8 cellular contexts compared by ENCODE assay signal in genomic region chr10:73495226-73495883, GRCh38. TPM values are rescaled to one million over a fixed set of nuclear protein-coding genes. Genes with fewer than 3 reads are reported as not detected.
DNase-seq lines count a peak whose midpoint lies in the region; ATAC-seq, FAIRE-seq and TF ChIP-seq lines count a peak whose summit lies in the region.

No MANE protein-coding gene starts in this region.

- H3K9me3 Mint-ChIP-seq in activated B cell treated with CpG ODN at 0.5 μM for 24 hours: no peaks in the 10 kb centered on the region

- peak; percentile 86 for ATAC-seq in GM18517 (IDR thresholded peaks at IDR 0.05; ENCODE audit: unreplicated experiment)
- ATAC-seq in HG03025 (IDR thresholded peaks at IDR 0.05; ENCODE audit: low FRiP score, unreplicated experiment): peak; percentile 91
- peak; percentile 91 for ATAC-seq in activated B cell treated with CpG ODN at 0.5 μM for 24 hours (ENCODE audit: low read depth)

- H3K4me3 ChIP-seq in cardiac fibroblast (replicated peaks in 1 of 2; ENCODE audit: low read depth in 2 of 2, low read length in 2 of 2) (peak overlapping the region; percentile 85 to 91), kidney (ENCODE audit: low read length in 2 of 2) (peak overlapping the region; percentile 87 to 96)

- H3K27ac Mint-ChIP-seq in activated B cell treated with CpG ODN at 0.5 μM for 24 hours: peak overlapping the region; percentile 96

- TF ChIP-seq CTCF in activated B cell treated with CpG ODN at 0.5 μM for 24 hours (IDR thresholded peaks at IDR 0.05) (no peak), cardiac fibroblast (IDR thresholded peaks at IDR 0.05; ENCODE audit: low read depth, low read length) (no peak), kidney (IDR thresholded peaks at IDR 0.05; ENCODE audit: borderline replicate concordance, extremely low read depth, insufficient read depth) (peak; percentile 11)

- CTCF ChIA-PET in activated B cell treated with CpG ODN at 0.5 μM for 24 hours (lab: Charles Lee): no interaction called here

- peaks cover 7 to 13% of the 10 kb centered on the region in 2 donors for H3K4me1 ChIP-seq in kidney (ENCODE audit: control insufficient read depth in 1 of 2, insufficient read depth in 1 of 2, low read depth in 1 of 2, low read length in 2 of 2)

- H3K27ac ChIP-seq in kidney (ENCODE audit: low read depth in 2 of 2, low read length in 2 of 2): peak overlapping the region; percentile 89 to 97

- H3K27me3 Mint-ChIP-seq in activated B cell treated with CpG ODN at 0.5 μM for 24 hours: no peaks in the 10 kb centered on the region

- H3K4me1 Mint-ChIP-seq in activated B cell treated with CpG ODN at 0.5 μM for 24 hours: peaks cover 47% of the 10 kb centered on the region

- H3K9me3 ChIP-seq in kidney (ENCODE audit: control insufficient read depth in 1 of 2, low read length in 2 of 2): no peaks in the 10 kb centered on the region

- peak overlapping the region; percentile 92 for H3K4me3 Mint-ChIP-seq in activated B cell treated with CpG ODN at 0.5 μM for 24 hours

- peaks cover 4 to 5% of the 10 kb centered on the region in 2 donors for H3K36me3 ChIP-seq in kidney (ENCODE audit: control insufficient read depth in 1 of 2, insufficient read depth in 2 of 2, low read length in 2 of 2)

- POLR2A ChIA-PET in activated B cell treated with CpG ODN at 0.5 μM for 24 hours (lab: Charles Lee): interaction anchor here (0.6 to 2.7 kb wide), 25 partner anchors 10 to 1616 kb away, joined by 3 to 39 read pairs (median 6); partner anchors contain the start of genes ANXA7, CFAP70, CHCHD1 and DNAJC9

- no peak for FAIRE-seq in kidney (lab: Jason Lieb, UNC)

- DNase-seq in A172 (ENCODE audit: low spot score) (peak; percentile 89), NCI-H2171 treated with DMSO at 0.1 percent for 48 hours (lab: John Stamatoyannopoulos, UW) (peak; percentile 58), activated B cell treated with CpG ODN at 0.5 μM for 24 hours (peak; percentile 90), cardiac fibroblast (ENCODE audit: low read depth in 2 of 2) (peak; percentile 88 to 90), kidney (peak; percentile 97)
- peak; percentile 92 for DNase-seq in stimulated activated CD4-positive, alpha-beta T cell treated with anti-CD3 and anti-CD28 coated beads, Interleukin-15, amount 100 ng/mL, for 24 hours

- H3K9ac ChIP-seq in kidney (ENCODE audit: low read length in 2 of 2): peak overlapping the region; percentile 95 to 96

- H3K36me3 Mint-ChIP-seq in activated B cell treated with CpG ODN at 0.5 μM for 24 hours (ENCODE audit: low read depth): peaks cover 10% of the 10 kb centered on the region

- intact Hi-C loops in activated B cell treated with CpG ODN at 0.5 μM for 24 hours (cut with micrococcal nuclease): loop anchor here (1.0 to 10.0 kb wide), 11 partner anchors 17 to 1617 kb away; partner anchors contain the start of genes DNAJB12, DNAJC9, ECD and FAM149B1
- intact Hi-C loops in kidney (cut with DNase I): no loop called here

RNA-seq across cellular contexts. Expression of gene PPP3CB, which starts 0.5 kb away (rescaled TPM):
- 17.2 and 17.6 TPM in 2 replicates for total RNA-seq in A172 (2014; rRNA removed; shearing (Covaris generic))
- total RNA-seq in activated B cell treated with CpG ODN at 0.5 μM for 24 hours: 41.4 and 43.3 TPM in 2 replicates
- total RNA-seq in kidney: 36.1 TPM
- polyA plus RNA-seq in kidney (ENCODE audit: insufficient read depth, low read depth, low replicate concordance): 26.8 TPM

Comparison
In these comparisons a context has a peak if more than half of its experiments do, and no peak if none do; other contexts are left out.
1. Peak in every context shown above with its lines: DNase-seq, ATAC-seq, H3K4me3 ChIP-seq and H3K27ac ChIP-seq.